Comparison of ENCODE assay signal across 22 cellular contexts in genomic region chr2:222506230-222506934, GRCh38.
"Had no signal": no experiment of that assay in that cellular context is flagged by ENCODE, and none has a peak within 500 bp of the region (broad histone marks: within the 10 kb centered on the region; RNA-seq: fewer than 3 reads in every experiment).

No MANE protein-coding gene starts in this region.

- H3K27ac ChIP-seq: body of pancreas, cardiac muscle cell, epithelial cell of prostate, gastroesophageal sphincter, testis, WERI-Rb-1 had no signal

- H3K9me3 ChIP-seq: body of pancreas, gastroesophageal sphincter, testis had no signal

- H3K4me1 ChIP-seq: body of pancreas, gastroesophageal sphincter, testis had no signal

- DNase-seq: activated CD4-positive, alpha-beta T cell treated with anti-CD3 and anti-CD28 coated beads, Interleukin-2, amount 50 U/mL, for 1 hour; activated CD4-positive, CD25-positive, alpha-beta regulatory T cell treated with anti-CD3 and anti-CD28 coated beads, Interleukin-2, amount 50 U/mL, for 72 hours; activated CD8-positive, alpha-beta T cell treated with anti-CD3 and anti-CD28 coated beads, Interleukin-2, amount 10 ng/mL, durations not matched to agents 7 days and 5 days; activated gamma-delta T cell; activated naive CD4-positive, alpha-beta T cell treated with anti-CD3 and anti-CD28 coated beads, Interleukin-2, amount 50 U/mL, for 16 hours; activated naive CD8-positive, alpha-beta T cell treated with anti-CD3 and anti-CD28 coated beads, Interleukin-2, amount 50 U/mL, for 24 hours; anterior cingulate cortex; body of pancreas; head of caudate nucleus; hypothalamus; nephron progenitor cell; posterior cingulate gyrus; stimulated activated CD4-positive, alpha-beta T cell treated with anti-CD3 and anti-CD28 coated beads, Interleukin-2, amount 100 ng/mL, for 48 hours; stimulated activated CD8-positive, alpha-beta memory T cell treated with anti-CD3 and anti-CD28 coated beads, Interleukin-4, amount 100 ng/mL, for 48 hours; stimulated activated naive B cell treated with anti-CD40 and anti-IgM and Interleukin-4, amounts not matched to agents 10 μg/mL and 1 μg/mL and 100 μg/mL, for 72 hours; testis; WERI-Rb-1 had no signal

- H3K27me3 ChIP-seq: body of pancreas, cardiac muscle cell, gastroesophageal sphincter, testis had no signal

- H3K4me3 ChIP-seq: body of pancreas, cardiac muscle cell, gastroesophageal sphincter, smooth muscle cell, testis had no signal

- FAIRE-seq: TTC549 had no signal

- H3K36me3 ChIP-seq: cardiac muscle cell, gastroesophageal sphincter, WERI-Rb-1 had no signal
